ENCODE assay signal across 14 cellular contexts in genomic region chr1:196678510-196678884, GRCh38. TPM values are rescaled to one million over a fixed set of nuclear protein-coding genes. Genes with fewer than 3 reads are reported as not detected.
DNase-seq lines count a peak whose midpoint lies in the region; ATAC-seq and TF ChIP-seq lines count a peak whose summit lies in the region.
"Had no signal": no experiment of that assay in that cellular context is flagged by ENCODE, and none has a peak within 500 bp of the region (broad histone marks: within the 10 kb centered on the region; RNA-seq: fewer than 3 reads in every experiment).

No MANE protein-coding gene starts in this region.

- ATAC-seq in HG02610 (IDR thresholded peaks at IDR 0.05; ENCODE audit: unreplicated experiment) (no peak), GM19035 (IDR thresholded peaks at IDR 0.05; ENCODE audit: unreplicated experiment) (no peak), GM18858 (IDR thresholded peaks at IDR 0.05; ENCODE audit: unreplicated experiment) (no peak)

- no peak overlapping the region for H3K27ac Mint-ChIP-seq in activated CD4-positive, alpha-beta T cell treated with anti-CD3 and anti-CD28 coated beads, Interleukin-2, amount 10 ng/mL, durations not matched to agents 24 days and 14 days
- H3K27ac Mint-ChIP-seq: activated naive CD4-positive, alpha-beta T cell treated with anti-CD3 and anti-CD28 coated beads for 36 hours; IgD-negative memory B cell; neural progenitor cell had no signal

- H3K36me3 Mint-ChIP-seq in activated CD4-positive, alpha-beta T cell treated with anti-CD3 and anti-CD28 coated beads, Interleukin-2, amount 10 ng/mL, durations not matched to agents 24 days and 14 days (ENCODE audit: low read depth) = no peaks in the 10 kb centered on the region
- H3K36me3 Mint-ChIP-seq: IgD-negative memory B cell, neural progenitor cell had no signal

- H3K4me3 Mint-ChIP-seq in activated CD4-positive, alpha-beta T cell treated with anti-CD3 and anti-CD28 coated beads, Interleukin-2, amount 10 ng/mL, durations not matched to agents 24 days and 14 days = no peak overlapping the region
- H3K4me3 Mint-ChIP-seq: activated naive CD4-positive, alpha-beta T cell treated with anti-CD3 and anti-CD28 coated beads for 36 hours; IgD-negative memory B cell; neural progenitor cell had no signal

- no peaks in the 10 kb centered on the region for H3K4me1 Mint-ChIP-seq in activated CD4-positive, alpha-beta T cell treated with anti-CD3 and anti-CD28 coated beads, Interleukin-2, amount 10 ng/mL, durations not matched to agents 24 days and 14 days
- H3K4me1 Mint-ChIP-seq: IgD-negative memory B cell, neural progenitor cell had no signal

- no peak overlapping the region for H3K4me3 ChIP-seq in astrocyte of the spinal cord (ENCODE audit: low read depth, low read length)
- H3K4me3 ChIP-seq: neural progenitor cell had no signal

- no peak for TF ChIP-seq CTCF in astrocyte of the spinal cord (IDR thresholded peaks at IDR 0.05; ENCODE audit: low read depth, low read length)

- DNase-seq in ACHN (peak; percentile 64), HS-5 (ENCODE audit: low read depth) (peak; percentile 43), astrocyte of the spinal cord (ENCODE audit: low read depth, low spot score) (peak; percentile 83), hepatic stellate cell (ENCODE audit: low spot score) (peak; percentile 1)
- no peak for DNase-seq in activated CD4-positive, alpha-beta T cell treated with anti-CD3 and anti-CD28 coated beads, Interleukin-2, amount 10 ng/mL, durations not matched to agents 24 days and 14 days
- DNase-seq: activated naive CD4-positive, alpha-beta T cell treated with anti-CD3 and anti-CD28 coated beads for 36 hours; AML-193; caudate nucleus; WERI-Rb-1 had no signal

- no peaks in the 10 kb centered on the region for H3K27me3 Mint-ChIP-seq in activated CD4-positive, alpha-beta T cell treated with anti-CD3 and anti-CD28 coated beads, Interleukin-2, amount 10 ng/mL, durations not matched to agents 24 days and 14 days
- H3K27me3 Mint-ChIP-seq: IgD-negative memory B cell had no signal

- intact Hi-C loops in activated CD4-positive, alpha-beta T cell treated with anti-CD3 and anti-CD28 coated beads, Interleukin-2, amount 10 ng/mL, durations not matched to agents 24 days and 14 days (cut with micrococcal nuclease) = no loop called here

- H3K9me3 Mint-ChIP-seq in activated CD4-positive, alpha-beta T cell treated with anti-CD3 and anti-CD28 coated beads, Interleukin-2, amount 10 ng/mL, durations not matched to agents 24 days and 14 days = no peaks in the 10 kb centered on the region
- H3K9me3 Mint-ChIP-seq: activated naive CD4-positive, alpha-beta T cell treated with anti-CD3 and anti-CD28 coated beads for 36 hours; neural progenitor cell had no signal

- in situ Hi-C loops in ACHN (cut with HindIII; ENCODE audit: low pct_ligation_motif_present, low pct_unique_long_range_greater_than_20kb, low sequenced_read_pairs) = no loop called here
- in situ Hi-C loops in astrocyte of the spinal cord (cut with HindIII; ENCODE audit: low sequenced_read_pairs) = no loop called here

RNA-seq across cellular contexts. Expression of gene CFH, which starts 26.7 kb away (rescaled TPM):
- 0.16 and 0.17 TPM in 2 replicates for total RNA-seq in activated CD4-positive, alpha-beta T cell treated with anti-CD3 and anti-CD28 coated beads, Interleukin-2, amount 10 ng/mL, durations not matched to agents 24 days and 14 days
- total RNA-seq: activated naive CD4-positive, alpha-beta T cell treated with anti-CD3 and anti-CD28 coated beads for 36 hours had no signal
